6 cellular contexts compared by ENCODE assay signal in the genomic region with DNA sequence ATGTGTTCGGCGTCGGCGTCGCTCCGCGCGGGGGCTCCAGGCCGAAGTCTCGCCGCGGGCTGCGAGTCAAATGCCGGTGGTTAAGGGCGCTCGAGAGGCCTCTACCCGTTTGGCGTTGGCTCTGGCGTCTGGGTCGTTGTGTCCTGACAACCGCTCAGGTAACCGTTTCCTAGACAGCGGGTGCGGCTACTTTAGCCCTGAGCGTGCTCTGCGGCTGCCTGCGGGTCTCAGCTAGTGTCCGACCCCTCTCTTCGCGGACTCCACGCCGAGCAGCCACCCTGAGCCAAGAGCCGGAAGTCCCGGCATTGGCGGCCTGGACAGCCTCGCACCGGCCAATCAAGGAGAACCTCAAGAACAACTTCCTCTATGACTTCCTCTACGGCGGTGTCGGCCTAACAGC.
"Had no signal": no experiment of that assay in that cellular context is flagged by ENCODE, and none has a peak within 500 bp of the region (broad histone marks: within the 10 kb centered on the region; RNA-seq: fewer than 3 reads in every experiment).

No MANE protein-coding gene starts in this region.

- H3K27ac Mint-ChIP-seq: H9 had no signal

- DNase-seq: GM23248, GOT3, H9, HCEC 1CT, IMR-90, KBM-7 had no signal

- H3K4me3 ChIP-seq: GM23248 had no signal

- H3K9me3 Mint-ChIP-seq: H9 had no signal

- H3K4me3 Mint-ChIP-seq: H9 had no signal
